7 cellular contexts compared by ENCODE assay signal in genomic region chr3:110525558-110526064, GRCh38.
DNase-seq lines count a peak whose midpoint lies in the region; ATAC-seq, FAIRE-seq and TF ChIP-seq lines count a peak whose summit lies in the region.
"Not testable (repeated sequence)": the region's sequence is repeated elsewhere in the genome, so short reads cannot be mapped to it uniquely, and the experiment has no call there.

No MANE protein-coding gene starts in this region.

- H3K36me3 Mint-ChIP-seq in GM23338 (ENCODE audit: low read depth), result peaks cover 47% of the 10 kb centered on the region
- peaks cover 41% of the 10 kb centered on the region for H3K36me3 Mint-ChIP-seq in HFFc6 (ENCODE audit: low read depth)
- not testable (repeated sequence) for H3K36me3 Mint-ChIP-seq in neural progenitor cell

- H3K4me2 ChIP-seq in GM23338; K562 (ENCODE audit: insufficient read depth, low read length); neural progenitor cell; smooth muscle cell: not testable (repeated sequence)

- DNase-seq in GM23338 (ENCODE audit: low spot score); HFFc6; RWPE2 (ENCODE audit: low spot score); K562 (ENCODE audit: extremely low read depth in 1 of 4, low spot score in 3 of 4); neural progenitor cell (ENCODE audit: low spot score); smooth muscle cell (lab: John Stamatoyannopoulos, UW; ENCODE audit: unreplicated experiment): not testable (repeated sequence)

- H3K9me2 ChIP-seq in GM23338 (ENCODE audit: insufficient read depth), result not testable (repeated sequence)

- H3K27ac Mint-ChIP-seq in GM23338, result not testable (repeated sequence)
- H3K27ac Mint-ChIP-seq in HFFc6 (peak overlapping the region; percentile 82), neural progenitor cell (peak overlapping the region; percentile 66)

- TF ChIP-seq RAD21 in K562 (CRISPR knock-in tag; conservative IDR thresholded peaks at IDR 0.05 in 1 of 2, IDR thresholded peaks at IDR 0.05 in 1 of 2), result not testable (repeated sequence)

- CTCF ChIA-PET in K562 (lab: Yijun Ruan, JAX; ENCODE audit: low intra/inter-chr PET ratio), result not testable (repeated sequence)

- not testable (repeated sequence) for ATAC-seq in GM23338; RWPE2 (ENCODE audit: low read depth); K562

- H3K79me2 ChIP-seq in ACC112 (ENCODE audit: control insufficient read depth, insufficient read depth, low read length, unreplicated experiment); GM23338 (replicated peaks; ENCODE audit: insufficient read depth); neural progenitor cell (ENCODE audit: low read depth); smooth muscle cell (ENCODE audit: low read depth): not testable (repeated sequence)
- peaks cover 60% of the 10 kb centered on the region for H3K79me2 ChIP-seq in K562 (ENCODE audit: control insufficient read depth, insufficient read depth, low read length)

- FAIRE-seq in K562 (lab: Jason Lieb, UNC), result not testable (repeated sequence)

- not testable (repeated sequence) for H3K4me3 ChIP-seq in ACC112 (ENCODE audit: low read depth, low read length); GM23338; RWPE2 (ENCODE audit: severe bottlenecking); K562; neural progenitor cell; smooth muscle cell

- not testable (repeated sequence) for H3K9ac ChIP-seq in K562 (ENCODE audit: insufficient read depth in 1 of 2, low read depth in 2 of 2, low read length in 2 of 2); neural progenitor cell; smooth muscle cell (ENCODE audit: low read depth)

- not testable (repeated sequence) for H3K27me3 Mint-ChIP-seq in GM23338 (ENCODE audit: insufficient read depth, low read depth, poor library complexity); HFFc6 (ENCODE audit: insufficient read depth); neural progenitor cell (ENCODE audit: insufficient read depth, low read depth)

- not testable (repeated sequence) for H3K36me3 ChIP-seq in ACC112 (ENCODE audit: insufficient read depth, low read length); GM23338 (ENCODE audit: insufficient read depth); RWPE2 (ENCODE audit: low read depth); neural progenitor cell; smooth muscle cell (ENCODE audit: low read depth)
- peaks cover 17% of the 10 kb centered on the region for H3K36me3 ChIP-seq in K562 (ENCODE audit: control insufficient read depth, insufficient read depth, low read length)

- POLR2A ChIA-PET in K562 (lab: Yijun Ruan, JAX), result not testable (repeated sequence)

- intact Hi-C loops in K562 (cut with micrococcal nuclease), result loop anchor here (10.0 kb wide), 2 partner anchors 61 to 99 kb away; no protein-coding TSS in a partner anchor

- H4K20me1 ChIP-seq in GM23338 (replicated peaks; ENCODE audit: insufficient read depth); K562 (replicated peaks; ENCODE audit: control insufficient read depth, insufficient read depth, low read length); neural progenitor cell (ENCODE audit: low read depth); smooth muscle cell (ENCODE audit: low read depth): not testable (repeated sequence)

- not testable (repeated sequence) for BruUV-seq in K562 (replicated peaks; lab: Mats Ljungman, UMichigan)

- not testable (repeated sequence) for H3K4me3 Mint-ChIP-seq in GM23338, HFFc6, neural progenitor cell

- H3K27me3 ChIP-seq in ACC112 (ENCODE audit: insufficient read depth, low read length); GM23338 (ENCODE audit: insufficient read depth); RWPE2 (ENCODE audit: insufficient read depth, poor library complexity, severe bottlenecking); K562 (ENCODE audit: control insufficient read depth in 2 of 2, insufficient read depth in 2 of 2, low read length in 2 of 2); neural progenitor cell; smooth muscle cell (ENCODE audit: low read depth): not testable (repeated sequence)

- H3K9me3 ChIP-seq in RWPE2 (ENCODE audit: severe bottlenecking); neural progenitor cell (ENCODE audit: low read depth); smooth muscle cell (replicated peaks; ENCODE audit: low read depth): not testable (repeated sequence)
- H3K9me3 ChIP-seq in K562 (replicated peaks; ENCODE audit: control insufficient read depth, insufficient read depth, low read depth, low read length), result peaks cover 13% of the 10 kb centered on the region; the same call in 1 of the 2 replicates

- TF ChIP-seq EP300 in K562 (IDR thresholded peaks at IDR 0.05; ENCODE audit: low read length), result not testable (repeated sequence)

- H3K4me1 Mint-ChIP-seq in GM23338 (peaks cover 24% of the 10 kb centered on the region), HFFc6 (ENCODE audit: low read depth) (peaks cover 60% of the 10 kb centered on the region), neural progenitor cell (peaks cover 22% of the 10 kb centered on the region)

- peak overlapping the region; percentile 45 for H2AFZ ChIP-seq in ACC112 (ENCODE audit: low read length, unreplicated experiment)
- H2AFZ ChIP-seq in GM23338; K562 (ENCODE audit: low read depth, low read length); neural progenitor cell (replicated peaks); smooth muscle cell (ENCODE audit: low read depth): not testable (repeated sequence)

- H3K27ac ChIP-seq in ACC112 (ENCODE audit: low read depth, low read length), result peak overlapping the region; percentile 96
- H3K27ac ChIP-seq in GM23338 (ENCODE audit: low read depth), result 0 out of 2 replicates have a peak overlapping the region, but pooled peaks have one; percentile 82
- H3K27ac ChIP-seq in RWPE2 (ENCODE audit: poor library complexity, severe bottlenecking), result peak overlapping the region; percentile 92
- H3K27ac ChIP-seq in K562 (ENCODE audit: extremely low read depth, low read depth, low read length); neural progenitor cell: not testable (repeated sequence)
- H3K27ac ChIP-seq in smooth muscle cell (ENCODE audit: low read depth), result peak overlapping the region; percentile 99

- in situ Hi-C loops in K562 (cut with MboI), result not testable (repeated sequence)

- H3K4me1 ChIP-seq in ACC112 (ENCODE audit: control insufficient read depth, insufficient read depth, low read length, unreplicated experiment), result peaks cover 48% of the 10 kb centered on the region
- peaks cover 25% of the 10 kb centered on the region for H3K4me1 ChIP-seq in GM23338 (ENCODE audit: insufficient read depth)
- H3K4me1 ChIP-seq in RWPE2 (ENCODE audit: insufficient read depth, poor library complexity, severe bottlenecking), result peaks cover 34% of the 10 kb centered on the region
- H3K4me1 ChIP-seq in K562 (replicated peaks in 1 of 2; ENCODE audit: control insufficient read depth in 2 of 2, insufficient read depth in 2 of 2, low read length in 2 of 2), result peaks cover 5 to 30% of the 10 kb centered on the region in 2 experiments; a peak in 3 of 5 replicates
- H3K4me1 ChIP-seq in neural progenitor cell, result not testable (repeated sequence)
- H3K4me1 ChIP-seq in smooth muscle cell (ENCODE audit: low read depth), result peaks cover 17% of the 10 kb centered on the region

- not testable (repeated sequence) for H3F3A ChIP-seq in GM23338 (replicated peaks; ENCODE audit: low read depth); neural progenitor cell (ENCODE audit: low read depth)
- H3F3A ChIP-seq in smooth muscle cell (ENCODE audit: low read depth), result peaks cover 31% of the 10 kb centered on the region

- not testable (repeated sequence) for TF ChIP-seq CTCF in GM23338 (conservative IDR thresholded peaks at IDR 0.05; ENCODE audit: low read depth in 2 of 2); HFFc6 (IDR thresholded peaks at IDR 0.05); RWPE2 (IDR thresholded peaks at IDR 0.05; ENCODE audit: poor library complexity, severe bottlenecking); K562 (IDR thresholded peaks at IDR 0.05 in 2 of 3, conservative IDR thresholded peaks at IDR 0.05 in 1 of 3; ENCODE audit: insufficient read depth in 2 of 3, low read depth in 1 of 3, low read length in 3 of 3); neural progenitor cell (IDR thresholded peaks at IDR 0.05); smooth muscle cell (IDR thresholded peaks at IDR 0.05; ENCODE audit: borderline replicate concordance, insufficient read depth, poor library complexity, severe bottlenecking)

- peaks cover 27% of the 10 kb centered on the region for H3K9me3 Mint-ChIP-seq in GM23338
- peaks cover 16% of the 10 kb centered on the region; the same call in 1 of the 2 replicates for H3K9me3 Mint-ChIP-seq in HFFc6
- H3K9me3 Mint-ChIP-seq in neural progenitor cell, result peaks cover 20% of the 10 kb centered on the region

- 92% methylated on average over 4 of the region's 6 CpGs for WGBS in K562 (ENCODE audit: insufficient coverage, low coverage, missing lambda C conversion rate)
- WGBS in smooth muscle cell (ENCODE audit: low lambda C conversion rate), result 81% methylated on average over 6 of the region's 6 CpGs

- not testable (repeated sequence) for H3K9me1 ChIP-seq in K562 (ENCODE audit: control insufficient read depth, insufficient read depth, low read length)

- TF ChIP-seq POLR2A in K562 (conservative IDR thresholded peaks at IDR 0.05), result not testable (repeated sequence)

TF ChIP-seq in K562, 482 proteins besides CTCF, POLR2A, EP300 and RAD21 (continues in another document):
- TF ChIP-seq CC2D1A (IDR thresholded peaks at IDR 0.05) (peak; percentile 58; the same call in 1 of the 2 replicates), ZNF431 (CRISPR knock-in tag; IDR thresholded peaks at IDR 0.05) (peak; percentile 93)
